In genomic region chr1:151024540-151025146, GRCh38 we compare ENCODE assay signal across 8 cellular contexts. TPM values are rescaled to one million over a fixed set of nuclear protein-coding genes. Genes with fewer than 3 reads are reported as not detected.
A peak's percentile ranks its signal among the peaks of the same experiment; 100 is the strongest.
DNase-seq lines count a peak whose midpoint lies in the region; ATAC-seq and TF ChIP-seq lines count a peak whose summit lies in the region.

No MANE protein-coding gene starts in this region.

- H3K27me3 ChIP-seq in SK-N-SH (ENCODE audit: insufficient read depth) = no peaks in the 10 kb centered on the region
- H3K27me3 ChIP-seq in upper lobe of left lung = no peaks in the 10 kb centered on the region

- H3K4me1 ChIP-seq in SK-N-SH (ENCODE audit: control insufficient read depth in 1 of 2, insufficient read depth in 2 of 2, low read depth in 1 of 2, low read length in 1 of 2) = no peaks in the 10 kb centered on the region
- peaks cover 0 to 3% (median 0%) of the 10 kb centered on the region in 4 donors for H3K4me1 ChIP-seq in upper lobe of left lung

- no peak for TF ChIP-seq POLR2A in upper lobe of left lung (IDR thresholded peaks at IDR 0.05)

- peak; percentile 72 for DNase-seq in EH (ENCODE audit: low read depth)
- DNase-seq in M059J (ENCODE audit: low read depth) = peak; percentile 60
- peak; percentile 80 for DNase-seq in SK-N-SH
- peak; percentile 84 for DNase-seq in activated naive CD4-positive, alpha-beta T cell treated with anti-CD3 and anti-CD28 coated beads, Interleukin-2, amount 50 U/mL, for 16 hours
- DNase-seq in Right ventricle myocardium inferior (ENCODE audit: missing footprints) = peak; percentile 84
- DNase-seq in posterior cingulate gyrus = peak; percentile 36 to 95 (median 79)
- DNase-seq in upper lobe of left lung = peak in 1 of 2 donors; percentile 87

- WGBS in SK-N-SH (ENCODE audit: low lambda C conversion rate) = 60% methylated on average over 6 of the region's 6 CpGs
- WGBS in upper lobe of left lung, 2 donors = 22% methylated on average over 5 to 6 of the region's 6 CpGs

- TF ChIP-seq RAD21 in SK-N-SH (IDR thresholded peaks at IDR 0.05; ENCODE audit: low read length) = peak; percentile 81

- no peak for TF ChIP-seq EP300 in SK-N-SH (IDR thresholded peaks at IDR 0.05; ENCODE audit: borderline replicate concordance in 1 of 2, low read depth in 1 of 2, low read length in 1 of 2)
- TF ChIP-seq EP300 in upper lobe of left lung (IDR thresholded peaks at IDR 0.05) = no peak

- peak; percentile 82 for ATAC-seq in Right ventricle myocardium inferior
- ATAC-seq in upper lobe of left lung (ENCODE audit: low FRiP score in 2 of 2) = peak; percentile 90 to 93
- no peak for ATAC-seq in HG03045 (IDR thresholded peaks at IDR 0.05; ENCODE audit: unreplicated experiment)

- H2AFZ ChIP-seq in SK-N-SH (ENCODE audit: low read depth) = no peak overlapping the region

- CTCF ChIA-PET in SK-N-SH (lab: Yijun Ruan, JAX) = interaction anchor here (0.5 to 5.1 kb wide), 29 partner anchors 13 to 775 kb away, joined by 3 to 29 read pairs (median 4); partner anchors contain the start of genes BNIPL, C1orf56, CDC42SE1 and LYSMD1

- intact Hi-C loops in Right ventricle myocardium inferior (cut with DNase I) = loop anchor here (2.0 to 5.0 kb wide), 2 partner anchors 46 to 123 kb away; partner anchors contain the start of genes GABPB2 and SEMA6C
- intact Hi-C loops in posterior cingulate gyrus (cut with DNase I) = loop anchor here (5.0 kb wide), 1 partner anchor 133 kb away; the partner anchor contains the start of gene TNFAIP8L2

- H3K9me2 ChIP-seq in SK-N-SH = no peaks in the 10 kb centered on the region

- no peaks in the 10 kb centered on the region for H4K20me1 ChIP-seq in SK-N-SH (ENCODE audit: insufficient read depth)

- no peaks in the 10 kb centered on the region for H3K79me2 ChIP-seq in SK-N-SH (ENCODE audit: insufficient read depth)

- no peaks in the 10 kb centered on the region for H3F3A ChIP-seq in SK-N-SH (replicated peaks; ENCODE audit: insufficient read depth)

- H3K9me3 ChIP-seq in SK-N-SH = no peaks in the 10 kb centered on the region
- no peaks in the 10 kb centered on the region for H3K9me3 ChIP-seq in upper lobe of left lung

- H3K9ac ChIP-seq in SK-N-SH = no peak overlapping the region

- H3K4me2 ChIP-seq in SK-N-SH = no peak overlapping the region

- peak; percentile 76 for TF ChIP-seq CTCF in SK-N-SH (IDR thresholded peaks at IDR 0.05)
- TF ChIP-seq CTCF in upper lobe of left lung (IDR thresholded peaks at IDR 0.05) = peak; percentile 63 to 80 (median 72)

- H3K36me3 ChIP-seq in SK-N-SH (replicated peaks in 1 of 2; ENCODE audit: control insufficient read depth in 1 of 2, insufficient read depth in 2 of 2, low read length in 1 of 2) = peaks cover 12 to 16% of the 10 kb centered on the region in 2 experiments
- H3K36me3 ChIP-seq in upper lobe of left lung = peaks cover 11 to 42% (median 24%) of the 10 kb centered on the region in 4 donors

- POLR2A ChIA-PET in SK-N-SH (lab: Yijun Ruan, JAX) = interaction anchor here (0.6 kb wide), 1 partner anchor 172 kb away, joined by 3 read pairs; no protein-coding TSS in a partner anchor

- no peak overlapping the region; a peak in 1 of 4 replicates for H3K4me3 ChIP-seq in SK-N-SH (ENCODE audit: low read depth in 2 of 2, low read length in 1 of 2)
- no peak overlapping the region for H3K4me3 ChIP-seq in upper lobe of left lung

- no peak overlapping the region for H3K27ac ChIP-seq in SK-N-SH (ENCODE audit: low read depth in 2 of 2, low read length in 1 of 2)
- H3K27ac ChIP-seq in upper lobe of left lung = peak overlapping the region in 1 of 4 donors; percentile 14

TF ChIP-seq in SK-N-SH, 30 proteins besides CTCF, POLR2A, EP300 and RAD21:
- TF ChIP-seq GATA2 (CRISPR knock-in tag; IDR thresholded peaks at IDR 0.05) (no peak), RFX5 (IDR thresholded peaks at IDR 0.05; ENCODE audit: low read length) (no peak), SMC3 (IDR thresholded peaks at IDR 0.05; ENCODE audit: low read depth, low read length) (peak; percentile 71)

RNA-seq across cellular contexts. Expression of gene BNIPL, which starts 11.7 kb away (rescaled TPM):
- 0.10 and 0.17 TPM in 2 replicates for total RNA-seq in M059J (2014; rRNA removed; shearing (Covaris generic))
- 0.12 and 0.16 TPM in 2 replicates for polyA plus RNA-seq in SK-N-SH (2012; rRNA removed)
- 0.08 and 0.10 TPM in 2 replicates for polyA plus RNA-seq in SK-N-SH (2012; cell fraction: cytosol; rRNA removed)
- polyA plus RNA-seq in SK-N-SH (2012; cell fraction: nucleus; rRNA removed) = 1.7 and 1.8 TPM in 2 replicates
- total RNA-seq in Right ventricle myocardium inferior = 0.30 TPM
- total RNA-seq in upper lobe of left lung = 100 to 1,000 TPM in 1 of 6 donors, 10 to 100 TPM in 2, 1 to 10 TPM in 3; 2.3 to 213 (median 11.7) TPM

RNA-seq across cellular contexts. Expression of gene PRUNE1, which starts 16.4 kb away (rescaled TPM):
- 21.4 and 26.6 TPM in 2 replicates for total RNA-seq in M059J (2014; rRNA removed; shearing (Covaris generic))
- 7.3 and 8.2 TPM in 2 replicates for polyA plus RNA-seq in SK-N-SH (2012; rRNA removed)
- polyA plus RNA-seq in SK-N-SH (2012; cell fraction: cytosol; rRNA removed) = 6.7 and 7.5 TPM in 2 replicates
- 8.2 and 8.8 TPM in 2 replicates for polyA plus RNA-seq in SK-N-SH (2012; cell fraction: nucleus; rRNA removed)
- total RNA-seq in Right ventricle myocardium inferior (42.1 TPM), upper lobe of left lung (10 to 100 TPM; 16.3 to 28.3 (median 21.2) TPM)

RNA-seq across cellular contexts. Expression of gene MINDY1, which starts 17.9 kb away (rescaled TPM):
- total RNA-seq in M059J (2014; rRNA removed; shearing (Covaris generic)) = 7.0 and 8.9 TPM in 2 replicates
- polyA plus RNA-seq in SK-N-SH (2012; rRNA removed) = 6.0 and 6.7 TPM in 2 replicates
- 2.8 and 4.8 TPM in 2 replicates for polyA plus RNA-seq in SK-N-SH (2012; cell fraction: cytosol; rRNA removed)
- polyA plus RNA-seq in SK-N-SH (2012; cell fraction: nucleus; rRNA removed) = 17.5 and 19.8 TPM in 2 replicates
- total RNA-seq in Right ventricle myocardium inferior (38.5 TPM), upper lobe of left lung (10 to 100 TPM; 14.5 to 34.3 (median 26.9) TPM)

RNA-seq across cellular contexts. Expression of gene C1orf56, which starts 22.9 kb away (rescaled TPM):
- 2.3 and 3.6 TPM in 2 replicates for total RNA-seq in M059J (2014; rRNA removed; shearing (Covaris generic))
- 3.0 and 5.5 TPM in 2 replicates for polyA plus RNA-seq in SK-N-SH (2012; rRNA removed)
- 2.7 and 4.0 TPM in 2 replicates for polyA plus RNA-seq in SK-N-SH (2012; cell fraction: cytosol; rRNA removed)
- polyA plus RNA-seq in SK-N-SH (2012; cell fraction: nucleus; rRNA removed) = 3.7 and 4.0 TPM in 2 replicates
- total RNA-seq in Right ventricle myocardium inferior (6.6 TPM), upper lobe of left lung (1 to 10 TPM; 2.6 to 9.4 (median 3.8) TPM)

RNA-seq across cellular contexts. Expression of gene CDC42SE1, which starts 34.8 kb away (rescaled TPM):
- 56.2 and 65.4 TPM in 2 replicates for total RNA-seq in M059J (2014; rRNA removed; shearing (Covaris generic))
- polyA plus RNA-seq in SK-N-SH (2012; rRNA removed) = 47.8 and 65.6 TPM in 2 replicates
- 40.3 and 44.2 TPM in 2 replicates for polyA plus RNA-seq in SK-N-SH (2012; cell fraction: cytosol; rRNA removed)
- 150 and 180 TPM in 2 replicates for polyA plus RNA-seq in SK-N-SH (2012; cell fraction: nucleus; rRNA removed)
- total RNA-seq in Right ventricle myocardium inferior (28.0 TPM), upper lobe of left lung (100 to 1,000 TPM in 1 of 6 donors, 10 to 100 TPM in 5; 66.9 to 131 (median 90.5) TPM)
